ENCODE assay signal across 18 cellular contexts in the genomic region with DNA sequence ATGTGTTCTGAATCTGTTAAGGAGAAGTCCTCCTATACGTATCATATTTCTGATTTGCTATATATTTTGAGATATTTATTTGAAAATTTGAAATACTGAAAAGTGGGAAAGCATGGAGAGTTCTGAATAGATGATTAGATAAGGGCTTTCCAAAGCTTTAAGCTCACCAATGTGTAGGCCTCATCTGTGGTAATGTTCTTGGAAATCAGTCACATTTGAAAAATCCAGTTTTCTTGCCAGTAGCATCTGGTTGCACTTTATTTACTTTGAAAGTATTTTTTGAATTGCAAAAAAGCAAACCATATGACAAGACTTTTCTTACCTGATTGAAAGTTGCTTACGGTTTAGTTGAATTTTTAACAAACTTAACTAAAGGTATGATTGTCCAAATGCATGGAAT.
"Had no signal": no experiment of that assay in that cellular context is flagged by ENCODE, and none has a peak within 500 bp of the region (broad histone marks: within the 10 kb centered on the region; RNA-seq: fewer than 3 reads in every experiment).

No MANE protein-coding gene starts in this region.

- H3K9ac ChIP-seq: parathyroid adenoma had no signal

- DNase-seq: activated CD4-positive, alpha-beta T cell treated with anti-CD3 and anti-CD28 coated beads, Interleukin-2, amount 10 ng/mL, durations not matched to agents 7 days and 5 days; activated CD8-positive, alpha-beta T cell treated with anti-CD3 and anti-CD28 coated beads, Interleukin-2, amount 10 ng/mL, durations not matched to agents 7 days and 5 days; activated naive CD4-positive, alpha-beta T cell treated with anti-CD3 and anti-CD28 coated beads for 36 hours; activated T-cell treated with anti-CD3 and anti-CD28 coated beads, Interleukin-2, amount 50 U/mL, for 24 hours; dermis blood vessel endothelial cell; effector memory CD4-positive, alpha-beta T cell; esophagus squamous epithelium; lower lobe of right lung; natural killer cell; sigmoid colon; stimulated activated CD4-positive, alpha-beta T cell treated with anti-CD3 and anti-CD28 coated beads, Interleukin-4, amount 100 ng/mL, for 24 hours; stomach; trophoblast cell had no signal

- H2AFZ ChIP-seq: parathyroid adenoma had no signal

- H3K27ac ChIP-seq: esophagus squamous epithelium, lower lobe of right lung, neutrophil, parathyroid adenoma, sigmoid colon, stomach, vagina had no signal

- H3K27me3 ChIP-seq: esophagus squamous epithelium, neutrophil, sigmoid colon, stomach, vagina had no signal

- H3K4me1 ChIP-seq: parathyroid adenoma had no signal

- H3K36me3 ChIP-seq: esophagus squamous epithelium, lower lobe of right lung, neutrophil, sigmoid colon, stomach, vagina had no signal

- H3K4me3 ChIP-seq: esophagus squamous epithelium, lower lobe of right lung, sigmoid colon, stomach, vagina had no signal

- ATAC-seq: activated CD4-positive, CD25-positive, alpha-beta regulatory T cell treated with anti-CD3 and anti-CD28 coated beads, Interleukin-2, amount 50 U/mL, for 24 hours; activated CD8-positive, alpha-beta T cell treated with anti-CD3 and anti-CD28 coated beads, Interleukin-2, amount 10 ng/mL, durations not matched to agents 7 days and 5 days; lower lobe of right lung; natural killer cell; stimulated activated effector memory CD8-positive, alpha-beta T cell treated with anti-CD3 and anti-CD28 coated beads, Interleukin-12 subunit alpha, Interleukin-12 subunit beta, amount 100 ng/mL, for 72 hours had no signal

- H3K9me3 ChIP-seq: esophagus squamous epithelium, lower lobe of right lung, neutrophil, sigmoid colon, stomach, vagina had no signal
